ENCODE assay signal across 8 cellular contexts in the genomic region with DNA sequence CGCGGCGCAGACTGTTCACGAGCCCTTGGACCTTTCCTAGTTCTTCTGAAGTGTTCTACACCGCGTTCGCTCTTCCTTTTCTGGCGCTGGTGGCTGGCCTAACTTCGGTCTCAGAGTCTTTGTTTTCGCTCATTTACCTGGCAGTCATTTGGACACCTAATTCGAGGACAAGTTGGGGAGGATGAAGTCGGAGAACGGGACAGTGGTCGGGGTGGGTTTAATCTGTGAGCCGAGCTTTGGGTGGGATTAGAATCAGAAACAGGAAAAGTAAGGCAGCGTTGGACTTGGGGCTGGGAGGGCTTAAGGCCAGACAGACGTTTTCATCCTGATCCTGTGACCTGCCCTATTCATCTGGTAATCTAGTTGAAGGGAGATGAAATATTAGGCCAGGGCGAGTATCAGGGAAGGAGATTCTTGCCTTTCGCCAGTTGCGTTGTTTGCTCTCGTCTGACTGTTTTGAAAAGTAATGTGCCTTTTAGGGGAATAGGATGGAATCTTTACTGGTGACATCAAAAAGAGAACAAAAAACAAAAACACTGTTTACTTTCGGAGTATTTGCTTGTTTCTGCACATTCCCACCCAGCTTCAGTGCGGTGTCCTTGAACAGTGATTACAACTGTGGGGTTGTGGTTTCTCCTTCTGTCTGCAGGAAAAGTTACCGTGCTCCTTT. TPM values are rescaled to one million over a fixed set of nuclear protein-coding genes. Genes with fewer than 3 reads are reported as not detected.
DNase-seq lines count a peak whose midpoint lies in the region; ATAC-seq and TF ChIP-seq lines count a peak whose summit lies in the region.

No MANE protein-coding gene starts in this region.

- intact Hi-C loops in PC-3 (cut with micrococcal nuclease) = loop anchor here (1.0 to 10.0 kb wide), 7 partner anchors 37 to 581 kb away; no protein-coding TSS in a partner anchor

- H3F3A ChIP-seq in PC-3 (ENCODE audit: low read length, unreplicated experiment) = no peaks in the 10 kb centered on the region

- peaks cover 21% of the 10 kb centered on the region; the same call in 1 of the 2 replicates for H4K20me1 ChIP-seq in PC-3 (ENCODE audit: low read length)

- no peaks in the 10 kb centered on the region for H3K9me2 ChIP-seq in PC-3 (replicated peaks; ENCODE audit: low read length)

- peak overlapping the region; percentile 98 for H3K4me2 ChIP-seq in PC-3 (ENCODE audit: low read length)

- POLR2A ChIA-PET in PC-3 (lab: Charles Lee; ENCODE audit: unreplicated experiment) = interaction anchor here (1.0 kb wide), 1 partner anchor 80 kb away, joined by 3 read pairs; no protein-coding TSS in a partner anchor

- TF ChIP-seq CTCF in PC-3 (conservative IDR thresholded peaks at IDR 0.05; ENCODE audit: low read depth, low read length) = no peak

- H3K27me3 ChIP-seq in PC-3 (ENCODE audit: low read length) (no peaks in the 10 kb centered on the region), mucosa of stomach (ENCODE audit: control insufficient read depth, insufficient read depth, low read length) (no peaks in the 10 kb centered on the region)
- H3K27me3 ChIP-seq in effector memory CD4-positive, alpha-beta T cell (replicated peaks; ENCODE audit: control insufficient read depth, insufficient read depth, low read length, poor library complexity, severe bottlenecking) = no peaks in the 10 kb centered on the region

- H3K4me3 ChIP-seq in GM08714 (ENCODE audit: low read length) = peak overlapping the region; percentile 85
- H3K4me3 ChIP-seq in PC-3 (ENCODE audit: low read length) = peak overlapping the region; percentile 99
- H3K4me3 ChIP-seq in effector memory CD4-positive, alpha-beta T cell (ENCODE audit: insufficient read depth, low read depth, low read length, poor library complexity, severe bottlenecking) = peak overlapping the region; percentile 92
- peak overlapping the region; percentile 76 for H3K4me3 ChIP-seq in mucosa of stomach (ENCODE audit: low read length)

- H2AFZ ChIP-seq in PC-3 (ENCODE audit: low read length) = peak overlapping the region; percentile 99

- peak overlapping the region; percentile 88 for H3K27ac ChIP-seq in PC-3 (ENCODE audit: low read length)
- H3K27ac ChIP-seq in effector memory CD4-positive, alpha-beta T cell (ENCODE audit: insufficient read depth, low read length, poor library complexity, severe bottlenecking) = peak overlapping the region; percentile 74

- TSS peak; percentile 57 for BruUV-seq in PC-3 (replicated peaks; lab: Mats Ljungman, UMichigan)

- peak; percentile 14 for DNase-seq in A172 (ENCODE audit: low spot score)
- DNase-seq in PC-3 = peak; percentile 24
- DNase-seq in effector memory CD4-positive, alpha-beta T cell = no peak
- DNase-seq in iPS-NIHi7 (ENCODE audit: extremely low spot score) = no peak
- DNase-seq in stimulated activated CD4-positive, alpha-beta T cell treated with anti-CD3 and anti-CD28 coated beads, Interleukin-2, amount 100 ng/mL, for 48 hours = no peak

- CTCF ChIA-PET in PC-3 (lab: Charles Lee) = no interaction called here

- peak overlapping the region; percentile 88 for H3K9ac ChIP-seq in PC-3 (ENCODE audit: low read length)
- H3K9ac ChIP-seq in mucosa of stomach (ENCODE audit: low read length) = peak overlapping the region; percentile 84

- ATAC-seq in PC-3 (no peak), GM21529 (IDR thresholded peaks at IDR 0.05; ENCODE audit: unreplicated experiment) (no peak)

- no peaks in the 10 kb centered on the region for H3K9me3 ChIP-seq in PC-3 (ENCODE audit: low read length)
- no peaks in the 10 kb centered on the region for H3K9me3 ChIP-seq in effector memory CD4-positive, alpha-beta T cell (ENCODE audit: control insufficient read depth, low read length)
- no peaks in the 10 kb centered on the region for H3K9me3 ChIP-seq in mucosa of stomach (ENCODE audit: control insufficient read depth, low read length)

- H3K36me3 ChIP-seq in PC-3 (ENCODE audit: low read depth, low read length) (no peaks in the 10 kb centered on the region), mucosa of stomach (ENCODE audit: control insufficient read depth, insufficient read depth, low read length) (no peaks in the 10 kb centered on the region)
- H3K36me3 ChIP-seq in effector memory CD4-positive, alpha-beta T cell (ENCODE audit: control insufficient read depth, insufficient read depth, low read length) = no peaks in the 10 kb centered on the region

- peaks cover 62% of the 10 kb centered on the region for H3K79me2 ChIP-seq in PC-3 (ENCODE audit: low read length)

- H3K4me1 ChIP-seq in PC-3 (ENCODE audit: insufficient read depth, low read length) (peaks cover 32% of the 10 kb centered on the region), mucosa of stomach (ENCODE audit: control insufficient read depth, insufficient read depth, low read length) (peaks cover 5% of the 10 kb centered on the region)
- H3K4me1 ChIP-seq in effector memory CD4-positive, alpha-beta T cell (ENCODE audit: control insufficient read depth, insufficient read depth, low read length, poor library complexity, severe bottlenecking) = peaks cover 4% of the 10 kb centered on the region

RNA-seq across cellular contexts. Expression of a gene that starts 1.9 kb away (rescaled TPM):
- 18.3 and 22.2 TPM in 2 replicates for total RNA-seq in A172 (2014; rRNA removed; shearing (Covaris generic))
- 28.5 and 31.3 TPM in 2 replicates for total RNA-seq in PC-3 (2014; rRNA removed)

Comparison
In these comparisons a context has a peak if more than half of its experiments do, and no peak if none do; other contexts are left out.
1. DNase-seq: peak in A172 (single experiment) and PC-3 (single experiment); none in effector memory CD4-positive, alpha-beta T cell (0 of 3), iPS-NIHi7 (single experiment) and stimulated activated CD4-positive, alpha-beta T cell treated with anti-CD3 and anti-CD28 coated beads, Interleukin-2, amount 100 ng/mL, for 48 hours (0 of 2).
2. Peak in every context shown above with its lines, with median percentiles within 50 percentile points of each other: H3K4me3 ChIP-seq.